Comparison of ENCODE assay signal across 9 cellular contexts in genomic region chr6:56693246-56693607, GRCh38. TPM values are rescaled to one million over a fixed set of nuclear protein-coding genes. Genes with fewer than 3 reads are reported as not detected.
DNase-seq lines count a peak whose midpoint lies in the region; ATAC-seq and TF ChIP-seq lines count a peak whose summit lies in the region.
"Had no signal": no experiment of that assay in that cellular context is flagged by ENCODE, and none has a peak within 500 bp of the region (broad histone marks: within the 10 kb centered on the region; RNA-seq: fewer than 3 reads in every experiment).

No MANE protein-coding gene starts in this region.

- H3K27me3 ChIP-seq in heart left ventricle: no peaks in the 10 kb centered on the region
- no peaks in the 10 kb centered on the region for H3K27me3 ChIP-seq in skeletal muscle tissue (ENCODE audit: control insufficient read depth in 3 of 3, insufficient read depth in 3 of 3, low read length in 3 of 3)
- no peaks in the 10 kb centered on the region for H3K27me3 ChIP-seq in naive thymus-derived CD4-positive, alpha-beta T cell (ENCODE audit: control insufficient read depth in 2 of 2, insufficient read depth in 2 of 2, low read length in 2 of 2)

- peak overlapping the region in 11 of 12 donors; percentile 23 to 65 (median 51) for H3K4me3 ChIP-seq in heart left ventricle
- peak overlapping the region; percentile 61 to 63 (median 62) for H3K4me3 ChIP-seq in skeletal muscle tissue (ENCODE audit: low read length in 3 of 3)
- H3K4me3 ChIP-seq in naive thymus-derived CD4-positive, alpha-beta T cell (ENCODE audit: low read length): no peak overlapping the region

- H3K9me3 Mint-ChIP-seq in naive thymus-derived CD4-positive, alpha-beta T cell: no peaks in the 10 kb centered on the region

- H3K9ac ChIP-seq in skeletal muscle tissue (ENCODE audit: low read depth in 1 of 3, low read length in 3 of 3): peak overlapping the region; percentile 59 to 79 (median 75)

- no peak for TF ChIP-seq CTCF in heart left ventricle (IDR thresholded peaks at IDR 0.05)

- peak in 1 of 2 donors; percentile 33 for TF ChIP-seq POLR2A in heart left ventricle (IDR thresholded peaks at IDR 0.05)

- peak overlapping the region; percentile 78 to 90 (median 86) for H3K27ac ChIP-seq in heart left ventricle
- peak overlapping the region; percentile 91 for H3K27ac ChIP-seq in skeletal muscle tissue (ENCODE audit: low read depth, low read length)
- H3K27ac ChIP-seq in naive thymus-derived CD4-positive, alpha-beta T cell (ENCODE audit: low read depth, low read length): no peak overlapping the region

- peaks cover 0 to 8% (median 0%) of the 10 kb centered on the region in 9 donors for H3K36me3 ChIP-seq in heart left ventricle
- H3K36me3 ChIP-seq in skeletal muscle tissue (ENCODE audit: control insufficient read depth in 3 of 3, insufficient read depth in 3 of 3, low read length in 3 of 3): no peaks in the 10 kb centered on the region
- H3K36me3 ChIP-seq in naive thymus-derived CD4-positive, alpha-beta T cell (ENCODE audit: control insufficient read depth in 2 of 3, insufficient read depth in 3 of 3, low read length in 3 of 3): no peaks in the 10 kb centered on the region

- peaks cover 0 to 43% (median 22%) of the 10 kb centered on the region in 12 donors for H3K4me1 ChIP-seq in heart left ventricle
- peaks cover 18 to 41% (median 29%) of the 10 kb centered on the region in 3 donors for H3K4me1 ChIP-seq in skeletal muscle tissue (ENCODE audit: control insufficient read depth in 3 of 3, insufficient read depth in 3 of 3, low read length in 3 of 3)
- no peaks in the 10 kb centered on the region for H3K4me1 ChIP-seq in naive thymus-derived CD4-positive, alpha-beta T cell (ENCODE audit: control insufficient read depth in 2 of 2, insufficient read depth in 2 of 2, low read length in 2 of 2)

- POLR2A ChIA-PET in naive thymus-derived CD4-positive, alpha-beta T cell (lab: Charles Lee): no interaction called here

- DNase-seq in GF-D8 (lab: John Stamatoyannopoulos, UW) (peak; percentile 20), SW 1271 (lab: John Stamatoyannopoulos, UW) (peak; percentile 16 to 65), heart left ventricle (peak; percentile 84 to 95 (median 88))
- DNase-seq in naive thymus-derived CD4-positive, alpha-beta T cell: no peak

- H3K9me3 ChIP-seq in heart left ventricle: no peaks in the 10 kb centered on the region
- H3K9me3 ChIP-seq in skeletal muscle tissue (ENCODE audit: control insufficient read depth in 3 of 3, low read length in 3 of 3): no peaks in the 10 kb centered on the region
- no peaks in the 10 kb centered on the region for H3K9me3 ChIP-seq in naive thymus-derived CD4-positive, alpha-beta T cell (ENCODE audit: control insufficient read depth in 2 of 3, low read length in 3 of 3)

- CTCF ChIA-PET in naive thymus-derived CD4-positive, alpha-beta T cell (lab: Charles Lee): no interaction called here

- H3K4me3 Mint-ChIP-seq in naive thymus-derived CD4-positive, alpha-beta T cell: no peak overlapping the region
- H3K4me3 Mint-ChIP-seq: central memory CD8-positive, alpha-beta T cell had no signal

- H3K4me1 Mint-ChIP-seq in naive thymus-derived CD4-positive, alpha-beta T cell: peaks cover 0 to 2% (median 0%) of the 10 kb centered on the region in 7 donors
- H3K4me1 Mint-ChIP-seq: central memory CD8-positive, alpha-beta T cell had no signal

- no peak overlapping the region for H3K27ac Mint-ChIP-seq in naive thymus-derived CD4-positive, alpha-beta T cell

- ATAC-seq in heart left ventricle: peak; percentile 85 to 87 (median 86)
- ATAC-seq in naive thymus-derived CD4-positive, alpha-beta T cell: no peak
- ATAC-seq in HG03354 (IDR thresholded peaks at IDR 0.05; ENCODE audit: poor library complexity, severe bottlenecking, unreplicated experiment): no peak
- ATAC-seq in HG02759 (IDR thresholded peaks at IDR 0.05; ENCODE audit: unreplicated experiment): no peak
- ATAC-seq in GM21515 (IDR thresholded peaks at IDR 0.05; ENCODE audit: unreplicated experiment): no peak

- WGBS in heart left ventricle, 4 donors: 26 to 45% (median 35%) methylated on average over 5 of the region's 5 CpGs

- no peaks in the 10 kb centered on the region for H3K36me3 Mint-ChIP-seq in naive thymus-derived CD4-positive, alpha-beta T cell

- intact Hi-C loops in heart left ventricle (cut with DNase I): loop anchor here in 1 of 10 donors (5.0 kb wide), 1 partner anchor 41 kb away; no protein-coding TSS in a partner anchor
- intact Hi-C loops in naive thymus-derived CD4-positive, alpha-beta T cell (cut with micrococcal nuclease): no loop called here

- peaks cover 0 to 18% (median 0%) of the 10 kb centered on the region in 5 donors for H3K27me3 Mint-ChIP-seq in naive thymus-derived CD4-positive, alpha-beta T cell

RNA-seq across cellular contexts. Expression of gene DST, which starts 50.5 kb away (rescaled TPM):
- total RNA-seq in heart left ventricle (100 to 1,000 TPM; 269 to 607 (median 383) TPM), skeletal muscle tissue (183 TPM)
- polyA plus RNA-seq in heart left ventricle: 100 to 1,000 TPM; 107 to 139 TPM
- 10 to 100 TPM in 1 of 5 experiments, 1 to 10 TPM in 4; 4.7 to 20.3 (median 6.9) TPM for total RNA-seq in naive thymus-derived CD4-positive, alpha-beta T cell
- 1 to 10 TPM in 1 of 2 donors, under 1 TPM in 1; 0.46 to 1.4 TPM for polyA plus RNA-seq in naive thymus-derived CD4-positive, alpha-beta T cell

Comparison
In these comparisons a context has a peak if more than half of its experiments do, and no peak if none do; other contexts are left out.
1. DNase-seq: peak in GF-D8 (single experiment), SW 1271 (2 of 2) and heart left ventricle (5 of 5); none in naive thymus-derived CD4-positive, alpha-beta T cell (0 of 9).
2. ATAC-seq: peak in heart left ventricle (4 of 4); none in naive thymus-derived CD4-positive, alpha-beta T cell (single experiment), HG03354 (single experiment), HG02759 (single experiment) and GM21515 (single experiment).